In the genomic region with DNA sequence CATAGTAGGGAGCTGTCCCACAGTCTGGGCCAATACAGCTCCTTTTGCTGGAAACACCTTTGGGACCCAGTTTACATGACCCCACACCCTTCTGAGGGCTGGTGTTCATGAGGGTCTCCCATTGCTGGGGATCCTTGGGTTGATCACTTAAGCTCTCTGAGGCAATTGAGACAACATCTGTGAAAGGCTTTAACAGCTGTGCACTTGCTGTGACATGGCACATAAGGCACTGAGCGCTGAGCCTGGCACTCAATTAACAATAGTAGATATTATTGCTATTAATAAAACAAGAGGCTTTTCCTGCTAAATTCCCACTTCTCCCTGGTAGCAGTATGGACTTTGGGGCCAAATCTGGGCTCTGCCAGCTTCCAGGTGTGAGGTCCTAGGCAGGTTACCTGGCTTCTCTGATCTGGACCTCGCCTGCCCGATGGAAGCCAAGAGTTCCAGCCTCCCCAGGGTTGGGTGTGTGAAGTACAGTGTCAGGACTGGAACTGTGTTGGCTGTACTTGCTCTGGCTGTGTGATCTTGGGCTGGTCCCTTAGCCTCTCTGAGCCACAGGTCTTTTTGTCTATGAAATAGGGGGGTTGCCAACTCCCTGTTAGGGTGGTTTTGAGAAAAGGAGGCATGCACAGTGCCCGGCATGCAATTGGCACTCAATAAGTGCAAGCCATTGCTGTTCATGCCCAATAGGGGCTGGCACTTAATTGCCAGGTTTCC, we compare ENCODE assay signal across 8 cellular contexts. TPM values are rescaled to one million over a fixed set of nuclear protein-coding genes. Genes with fewer than 3 reads are reported as not detected.
DNase-seq lines count a peak whose midpoint lies in the region; ATAC-seq and TF ChIP-seq lines count a peak whose summit lies in the region.

No MANE protein-coding gene starts in this region.

- H3K27ac Mint-ChIP-seq in activated CD4-positive, alpha-beta T cell treated with anti-CD3 and anti-CD28 coated beads, Interleukin-2, amount 10 ng/mL, durations not matched to agents 24 days and 14 days, result peak overlapping the region; percentile 77
- peak overlapping the region; percentile 95 for H3K27ac Mint-ChIP-seq in activated CD8-positive, alpha-beta T cell treated with anti-CD3 and anti-CD28 coated beads for 36 hours
- H3K27ac Mint-ChIP-seq in immature natural killer cell, result peak overlapping the region; percentile 75 to 98 (median 92)

- no peaks in the 10 kb centered on the region for H3K27me3 ChIP-seq in stomach

- no peak for TF ChIP-seq CTCF in activated CD8-positive, alpha-beta T cell treated with anti-CD3 and anti-CD28 coated beads for 36 hours (IDR thresholded peaks at IDR 0.05)
- TF ChIP-seq CTCF in stomach (IDR thresholded peaks at IDR 0.05), result no peak

- no peak for TF ChIP-seq POLR2A in stomach (IDR thresholded peaks at IDR 0.05)

- no peaks in the 10 kb centered on the region for H3K9me3 ChIP-seq in stomach

- peak overlapping the region in 2 of 4 donors; percentile 81 to 83 for H3K4me3 ChIP-seq in stomach

- no peak for DNase-seq in activated CD4-positive, alpha-beta T cell treated with anti-CD3 and anti-CD28 coated beads, Interleukin-2, amount 10 ng/mL, durations not matched to agents 24 days and 14 days
- DNase-seq in activated CD4-positive, alpha-beta T cell treated with anti-CD3 and anti-CD28 coated beads for 48 hours, result no peak
- no peak for DNase-seq in activated CD8-positive, alpha-beta T cell treated with anti-CD3 and anti-CD28 coated beads for 36 hours
- DNase-seq in immature natural killer cell (no peak), stomach (no peak), NCI-H446 treated with DMSO at 0.1 percent for 48 hours (lab: John Stamatoyannopoulos, UW) (no peak), RPMI8226 (no peak), SHP77 (lab: John Stamatoyannopoulos, UW) (no peak)

- TF ChIP-seq EP300 in stomach (IDR thresholded peaks at IDR 0.05), result no peak

- H3K4me1 Mint-ChIP-seq in activated CD4-positive, alpha-beta T cell treated with anti-CD3 and anti-CD28 coated beads, Interleukin-2, amount 10 ng/mL, durations not matched to agents 24 days and 14 days, result peaks cover 63% of the 10 kb centered on the region
- H3K4me1 Mint-ChIP-seq in activated CD8-positive, alpha-beta T cell treated with anti-CD3 and anti-CD28 coated beads for 36 hours (ENCODE audit: low read depth), result peaks cover 69% of the 10 kb centered on the region
- peaks cover 85 to 87% of the 10 kb centered on the region in 2 donors for H3K4me1 Mint-ChIP-seq in immature natural killer cell

- H3K36me3 ChIP-seq in stomach, result no peaks in the 10 kb centered on the region

- intact Hi-C loops in activated CD4-positive, alpha-beta T cell treated with anti-CD3 and anti-CD28 coated beads, Interleukin-2, amount 10 ng/mL, durations not matched to agents 24 days and 14 days (cut with micrococcal nuclease), result loop anchor here (5.0 to 10.0 kb wide), 2 partner anchors 138 to 1006 kb away; a partner anchor contains a TSS
- intact Hi-C loops in activated CD8-positive, alpha-beta T cell treated with anti-CD3 and anti-CD28 coated beads for 36 hours (cut with micrococcal nuclease), result no loop called here
- intact Hi-C loops in stomach (cut with DNase I; ENCODE audit: low total_unique reads), result no loop called here

- CTCF ChIA-PET in activated CD8-positive, alpha-beta T cell treated with anti-CD3 and anti-CD28 coated beads for 36 hours (lab: Charles Lee), result interaction anchor here (10.5 to 25.6 kb wide), 2 partner anchors 12 to 29 kb away, joined by 91 to 1222 read pairs; no protein-coding TSS in a partner anchor

- 73 to 97% (median 81%) methylated on average over 3 to 4 of the region's 4 CpGs for WGBS in stomach, 5 donors

- H3K4me3 Mint-ChIP-seq in activated CD4-positive, alpha-beta T cell treated with anti-CD3 and anti-CD28 coated beads, Interleukin-2, amount 10 ng/mL, durations not matched to agents 24 days and 14 days, result peak overlapping the region; percentile 99
- peak overlapping the region; percentile 97 for H3K4me3 Mint-ChIP-seq in activated CD8-positive, alpha-beta T cell treated with anti-CD3 and anti-CD28 coated beads for 36 hours
- H3K4me3 Mint-ChIP-seq in immature natural killer cell, result peak overlapping the region; percentile 75 to 95 (median 90)

- POLR2A ChIA-PET in activated CD8-positive, alpha-beta T cell treated with anti-CD3 and anti-CD28 coated beads for 36 hours (lab: Charles Lee), result interaction anchor here (1.0 to 13.4 kb wide), 6 partner anchors 17 to 43 kb away, joined by 3 to 225 read pairs (median 18); no protein-coding TSS in a partner anchor

- peak overlapping the region; percentile 22 to 90 (median 86) for H3K27ac ChIP-seq in stomach

- H3K36me3 Mint-ChIP-seq in activated CD4-positive, alpha-beta T cell treated with anti-CD3 and anti-CD28 coated beads, Interleukin-2, amount 10 ng/mL, durations not matched to agents 24 days and 14 days (ENCODE audit: low read depth), result peaks cover 30% of the 10 kb centered on the region
- peaks cover 44% of the 10 kb centered on the region for H3K36me3 Mint-ChIP-seq in activated CD8-positive, alpha-beta T cell treated with anti-CD3 and anti-CD28 coated beads for 36 hours (ENCODE audit: low read depth)
- H3K36me3 Mint-ChIP-seq in immature natural killer cell, result no peaks in the 10 kb centered on the region

- H3K27me3 Mint-ChIP-seq in activated CD4-positive, alpha-beta T cell treated with anti-CD3 and anti-CD28 coated beads, Interleukin-2, amount 10 ng/mL, durations not matched to agents 24 days and 14 days, result no peaks in the 10 kb centered on the region
- H3K27me3 Mint-ChIP-seq in activated CD8-positive, alpha-beta T cell treated with anti-CD3 and anti-CD28 coated beads for 36 hours, result no peaks in the 10 kb centered on the region
- peaks cover 7 to 12% (median 8%) of the 10 kb centered on the region in 3 donors for H3K27me3 Mint-ChIP-seq in immature natural killer cell (ENCODE audit: low read depth in 3 of 3)

- H3K4me1 ChIP-seq in stomach, result peaks cover 48 to 91% (median 81%) of the 10 kb centered on the region in 4 donors

- H3K9me3 Mint-ChIP-seq in activated CD4-positive, alpha-beta T cell treated with anti-CD3 and anti-CD28 coated beads, Interleukin-2, amount 10 ng/mL, durations not matched to agents 24 days and 14 days, result no peaks in the 10 kb centered on the region
- H3K9me3 Mint-ChIP-seq in activated CD8-positive, alpha-beta T cell treated with anti-CD3 and anti-CD28 coated beads for 36 hours, result no peaks in the 10 kb centered on the region
- no peaks in the 10 kb centered on the region for H3K9me3 Mint-ChIP-seq in immature natural killer cell

- no peak for ATAC-seq in activated CD8-positive, alpha-beta T cell treated with anti-CD3 and anti-CD28 coated beads for 36 hours

RNA-seq across cellular contexts. Expression of a gene that starts 3.1 kb away (rescaled TPM):
- total RNA-seq in activated CD4-positive, alpha-beta T cell treated with anti-CD3 and anti-CD28 coated beads, Interleukin-2, amount 10 ng/mL, durations not matched to agents 24 days and 14 days, result 43.4 and 44.1 TPM in 2 replicates
- total RNA-seq in activated CD8-positive, alpha-beta T cell treated with anti-CD3 and anti-CD28 coated beads for 36 hours, result 10 to 100 TPM; 48.7 to 52.7 TPM
- polyA plus RNA-seq in immature natural killer cell (10 to 100 TPM in 1 of 3 donors, 1 to 10 TPM in 1, under 1 TPM in 1; 0.08 to 13.5 (median 5.3) TPM), stomach (1 to 10 TPM; 2.5 to 8.1 (median 7.3) TPM)
- 10 to 100 TPM in 2 of 5 donors, 1 to 10 TPM in 3; 5.3 to 21.7 (median 9.8) TPM for total RNA-seq in stomach

RNA-seq across cellular contexts. Expression of a gene that starts 39.9 kb away (rescaled TPM):
- 2.3 and 3.0 TPM in 2 replicates for total RNA-seq in activated CD4-positive, alpha-beta T cell treated with anti-CD3 and anti-CD28 coated beads, Interleukin-2, amount 10 ng/mL, durations not matched to agents 24 days and 14 days
- 1 to 10 TPM; 1.2 to 1.7 TPM for total RNA-seq in activated CD8-positive, alpha-beta T cell treated with anti-CD3 and anti-CD28 coated beads for 36 hours
- polyA plus RNA-seq in immature natural killer cell (1 to 10 TPM; 2.0 to 5.5 (median 2.1) TPM), stomach (10 to 100 TPM; 13.3 to 42.0 (median 16.8) TPM)
- 10 to 100 TPM in 4 of 5 donors, 1 to 10 TPM in 1; 7.0 to 59.3 (median 18.7) TPM for total RNA-seq in stomach
